In the genomic region with DNA sequence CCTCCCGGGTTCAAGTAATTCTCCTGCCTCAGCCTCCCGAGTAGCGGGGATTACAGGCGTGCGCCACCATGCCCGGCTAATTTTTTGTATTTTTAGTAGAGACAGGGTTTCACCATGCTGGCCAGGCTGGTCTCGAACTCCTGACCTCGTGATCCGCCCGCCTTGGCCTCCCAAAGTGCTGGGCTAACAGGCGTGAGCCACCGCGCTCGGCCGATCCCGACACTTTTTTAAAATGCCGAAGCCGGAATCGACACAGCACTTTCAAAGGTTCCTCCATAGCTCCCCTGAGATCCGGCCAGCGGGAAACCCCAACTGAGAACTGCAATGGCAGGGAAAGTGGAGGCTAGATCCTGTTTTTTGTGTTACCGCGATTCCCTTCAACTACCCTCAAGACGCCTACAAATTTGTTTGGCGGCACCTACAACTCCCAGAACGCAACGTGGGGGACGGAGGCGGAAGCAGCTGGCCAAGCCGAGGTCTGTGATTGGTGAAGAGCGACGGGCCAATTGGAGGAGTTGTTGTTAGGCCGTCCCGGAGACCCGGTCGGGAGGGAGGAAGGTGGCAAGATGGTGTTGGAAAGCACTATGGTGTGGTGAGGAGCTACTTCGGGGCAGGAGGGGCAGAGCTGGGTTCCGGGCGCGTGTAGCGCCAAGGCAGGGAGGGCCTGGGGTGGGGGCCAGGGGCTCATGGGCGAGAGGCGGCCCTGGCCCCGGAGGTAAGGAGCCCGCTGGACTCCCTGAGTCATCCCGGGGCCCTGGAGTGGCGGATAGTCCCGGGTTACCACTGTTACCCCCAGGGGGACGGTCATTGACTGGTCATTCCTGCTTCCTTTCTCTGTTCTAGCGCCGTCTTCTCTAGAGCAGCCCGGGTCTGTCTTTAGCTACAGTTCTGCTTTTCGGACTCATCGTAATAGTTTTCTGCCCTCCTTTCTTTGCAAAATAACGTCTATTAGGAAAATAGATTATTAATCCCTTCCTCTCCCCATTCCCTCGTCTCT, we compare ENCODE assay signal across 1 cellular context.
A peak's percentile ranks its signal among the peaks of the same experiment; 100 is the strongest.
TF ChIP-seq lines count a peak whose summit lies in the region.

A gene (plus strand): TSS at position 518 of the 997 bp plus-strand sequence. CDS start 49 bp downstream, at position 567.

TF ChIP-seq in HEK293, 187 proteins besides CTCF, POLR2A, EP300 and RAD21 (continued from another document and continues in another):
- TF ChIP-seq, protein P1, sequence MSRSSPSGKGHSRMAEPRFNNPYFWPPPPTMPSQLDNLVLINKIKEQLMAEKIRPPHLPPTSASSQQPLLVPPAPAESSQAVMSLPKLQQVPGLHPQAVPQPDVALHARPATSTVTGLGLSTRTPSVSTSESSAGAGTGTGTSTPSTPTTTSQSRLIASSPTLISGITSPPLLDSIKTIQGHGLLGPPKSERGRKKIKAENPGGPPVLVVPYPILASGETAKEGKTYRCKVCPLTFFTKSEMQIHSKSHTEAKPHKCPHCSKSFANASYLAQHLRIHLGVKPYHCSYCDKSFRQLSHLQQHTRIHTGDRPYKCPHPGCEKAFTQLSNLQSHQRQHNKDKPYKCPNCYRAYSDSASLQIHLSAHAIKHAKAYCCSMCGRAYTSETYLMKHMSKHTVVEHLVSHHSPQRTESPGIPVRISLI (tag by site-specific recombination; IDR thresholded peaks at IDR 0.05): no peak
- no peak for TF ChIP-seq ZNF184 (tag by site-specific recombination; IDR thresholded peaks at IDR 0.05)
- TF ChIP-seq ZNF514 (tag by site-specific recombination; IDR thresholded peaks at IDR 0.05): no peak
- TF ChIP-seq ZNF558 (tag by site-specific recombination; IDR thresholded peaks at IDR 0.05): peak; percentile 45; the same call in 1 of the 2 replicates
- TF ChIP-seq ZNF654 (tag by site-specific recombination; IDR thresholded peaks at IDR 0.05; ENCODE audit: low read depth): no peak
- TF ChIP-seq ZBTB48 (tag by site-specific recombination; IDR thresholded peaks at IDR 0.05): no peak
- no peak for TF ChIP-seq ZNF24 (tag by site-specific recombination; IDR thresholded peaks at IDR 0.05)
- TF ChIP-seq ZNF792 (tag by site-specific recombination; IDR thresholded peaks at IDR 0.05): no peak
- TF ChIP-seq, protein P2, sequence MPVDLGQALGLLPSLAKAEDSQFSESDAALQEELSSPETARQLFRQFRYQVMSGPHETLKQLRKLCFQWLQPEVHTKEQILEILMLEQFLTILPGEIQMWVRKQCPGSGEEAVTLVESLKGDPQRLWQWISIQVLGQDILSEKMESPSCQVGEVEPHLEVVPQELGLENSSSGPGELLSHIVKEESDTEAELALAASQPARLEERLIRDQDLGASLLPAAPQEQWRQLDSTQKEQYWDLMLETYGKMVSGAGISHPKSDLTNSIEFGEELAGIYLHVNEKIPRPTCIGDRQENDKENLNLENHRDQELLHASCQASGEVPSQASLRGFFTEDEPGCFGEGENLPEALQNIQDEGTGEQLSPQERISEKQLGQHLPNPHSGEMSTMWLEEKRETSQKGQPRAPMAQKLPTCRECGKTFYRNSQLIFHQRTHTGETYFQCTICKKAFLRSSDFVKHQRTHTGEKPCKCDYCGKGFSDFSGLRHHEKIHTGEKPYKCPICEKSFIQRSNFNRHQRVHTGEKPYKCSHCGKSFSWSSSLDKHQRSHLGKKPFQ (tag by site-specific recombination; IDR thresholded peaks at IDR 0.05): no peak
- no peak for TF ChIP-seq PRDM1 (tag by site-specific recombination; IDR thresholded peaks at IDR 0.05)
- TF ChIP-seq ZNF660 (tag by site-specific recombination; IDR thresholded peaks at IDR 0.05): peak; percentile 62; the same call in 1 of the 2 replicates
- TF ChIP-seq ZNF658 (tag by site-specific recombination; IDR thresholded peaks at IDR 0.05): no peak
- TF ChIP-seq KLF8 (tag by site-specific recombination; IDR thresholded peaks at IDR 0.05): peak; percentile 55; the same call in 1 of the 2 replicates
- no peak for TF ChIP-seq KLF10 (tag by site-specific recombination; IDR thresholded peaks at IDR 0.05)
- TF ChIP-seq ZNF426 (tag by site-specific recombination; IDR thresholded peaks at IDR 0.05): no peak
- TF ChIP-seq HOXD13 (CRISPR knock-in tag; IDR thresholded peaks at IDR 0.05; ENCODE audit: borderline replicate concordance): no peak
- no peak for TF ChIP-seq ZNF521 (tag by site-specific recombination; IDR thresholded peaks at IDR 0.05)
- TF ChIP-seq, protein P3, sequence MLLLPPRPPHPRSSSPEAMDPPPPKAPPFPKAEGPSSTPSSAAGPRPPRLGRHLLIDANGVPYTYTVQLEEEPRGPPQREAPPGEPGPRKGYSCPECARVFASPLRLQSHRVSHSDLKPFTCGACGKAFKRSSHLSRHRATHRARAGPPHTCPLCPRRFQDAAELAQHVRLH (tag by site-specific recombination; IDR thresholded peaks at IDR 0.05): peak; percentile 89
- no peak for TF ChIP-seq SETDB1 (IDR thresholded peaks at IDR 0.05; ENCODE audit: insufficient read length, low read length)
- no peak for TF ChIP-seq ZNF747 (tag by site-specific recombination; IDR thresholded peaks at IDR 0.05)
- TF ChIP-seq, protein P4, sequence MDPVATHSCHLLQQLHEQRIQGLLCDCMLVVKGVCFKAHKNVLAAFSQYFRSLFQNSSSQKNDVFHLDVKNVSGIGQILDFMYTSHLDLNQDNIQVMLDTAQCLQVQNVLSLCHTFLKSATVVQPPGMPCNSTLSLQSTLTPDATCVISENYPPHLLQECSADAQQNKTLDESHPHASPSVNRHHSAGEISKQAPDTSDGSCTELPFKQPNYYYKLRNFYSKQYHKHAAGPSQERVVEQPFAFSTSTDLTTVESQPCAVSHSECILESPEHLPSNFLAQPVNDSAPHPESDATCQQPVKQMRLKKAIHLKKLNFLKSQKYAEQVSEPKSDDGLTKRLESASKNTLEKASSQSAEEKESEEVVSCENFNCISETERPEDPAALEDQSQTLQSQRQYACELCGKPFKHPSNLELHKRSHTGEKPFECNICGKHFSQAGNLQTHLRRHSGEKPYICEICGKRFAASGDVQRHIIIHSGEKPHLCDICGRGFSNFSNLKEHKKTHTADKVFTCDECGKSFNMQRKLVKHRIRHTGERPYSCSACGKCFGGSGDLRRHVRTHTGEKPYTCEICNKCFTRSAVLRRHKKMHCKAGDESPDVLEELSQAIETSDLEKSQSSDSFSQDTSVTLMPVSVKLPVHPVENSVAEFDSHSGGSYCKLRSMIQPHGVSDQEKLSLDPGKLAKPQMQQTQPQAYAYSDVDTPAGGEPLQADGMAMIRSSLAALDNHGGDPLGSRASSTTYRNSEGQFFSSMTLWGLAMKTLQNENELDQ (tag by site-specific recombination; IDR thresholded peaks at IDR 0.05; ENCODE audit: low read depth): no peak
- peak; percentile 69 for TF ChIP-seq SP3 (tag by site-specific recombination; IDR thresholded peaks at IDR 0.05)
- TF ChIP-seq ZFP41 (tag by site-specific recombination; IDR thresholded peaks at IDR 0.05; ENCODE audit: borderline replicate concordance): no peak
- TF ChIP-seq ZNF404 (tag by site-specific recombination; IDR thresholded peaks at IDR 0.05): no peak
- TF ChIP-seq, protein P5, sequence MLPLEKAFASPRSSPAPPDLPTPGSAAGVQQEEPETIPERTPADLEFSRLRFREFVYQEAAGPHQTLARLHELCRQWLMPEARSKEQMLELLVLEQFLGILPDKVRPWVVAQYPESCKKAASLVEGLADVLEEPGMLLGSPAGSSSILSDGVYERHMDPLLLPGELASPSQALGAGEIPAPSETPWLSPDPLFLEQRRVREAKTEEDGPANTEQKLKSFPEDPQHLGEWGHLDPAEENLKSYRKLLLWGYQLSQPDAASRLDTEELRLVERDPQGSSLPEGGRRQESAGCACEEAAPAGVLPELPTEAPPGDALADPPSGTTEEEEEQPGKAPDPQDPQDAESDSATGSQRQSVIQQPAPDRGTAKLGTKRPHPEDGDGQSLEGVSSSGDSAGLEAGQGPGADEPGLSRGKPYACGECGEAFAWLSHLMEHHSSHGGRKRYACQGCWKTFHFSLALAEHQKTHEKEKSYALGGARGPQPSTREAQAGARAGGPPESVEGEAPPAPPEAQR (tag by site-specific recombination; IDR thresholded peaks at IDR 0.05): no peak
- TF ChIP-seq ZNF266 (tag by site-specific recombination; IDR thresholded peaks at IDR 0.05; ENCODE audit: low read depth): no peak
- TF ChIP-seq ZNF701 (tag by site-specific recombination; IDR thresholded peaks at IDR 0.05): no peak
- 0 out of 2 replicates have a peak, but pooled peaks have one; percentile 20 for TF ChIP-seq ZNF843 (tag by site-specific recombination; IDR thresholded peaks at IDR 0.05)
- TF ChIP-seq ZBTB7A (tag by site-specific recombination; IDR thresholded peaks at IDR 0.05; ENCODE audit: low read depth): no peak
- no peak for TF ChIP-seq ZNF223 (tag by site-specific recombination; IDR thresholded peaks at IDR 0.05)
- TF ChIP-seq ZNF623 (tag by site-specific recombination; IDR thresholded peaks at IDR 0.05): peak; percentile 14; the same call in 1 of the 2 replicates
- TF ChIP-seq, protein P6, sequence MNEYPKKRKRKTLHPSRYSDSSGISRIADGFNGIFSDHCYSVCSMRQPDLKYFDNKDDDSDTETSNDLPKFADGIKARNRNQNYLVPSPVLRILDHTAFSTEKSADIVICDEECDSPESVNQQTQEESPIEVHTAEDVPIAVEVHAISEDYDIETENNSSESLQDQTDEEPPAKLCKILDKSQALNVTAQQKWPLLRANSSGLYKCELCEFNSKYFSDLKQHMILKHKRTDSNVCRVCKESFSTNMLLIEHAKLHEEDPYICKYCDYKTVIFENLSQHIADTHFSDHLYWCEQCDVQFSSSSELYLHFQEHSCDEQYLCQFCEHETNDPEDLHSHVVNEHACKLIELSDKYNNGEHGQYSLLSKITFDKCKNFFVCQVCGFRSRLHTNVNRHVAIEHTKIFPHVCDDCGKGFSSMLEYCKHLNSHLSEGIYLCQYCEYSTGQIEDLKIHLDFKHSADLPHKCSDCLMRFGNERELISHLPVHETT (tag by site-specific recombination; IDR thresholded peaks at IDR 0.05): no peak
- TF ChIP-seq ZNF391 (tag by site-specific recombination; IDR thresholded peaks at IDR 0.05; ENCODE audit: borderline replicate concordance, low read depth): peak; percentile 75; the same call in 1 of the 2 replicates
- peak; percentile 75 for TF ChIP-seq ZFP37 (tag by site-specific recombination; IDR thresholded peaks at IDR 0.05)
- TF ChIP-seq ZBTB8A (tag by site-specific recombination; IDR thresholded peaks at IDR 0.05): no peak
- TF ChIP-seq KLF1 (tag by site-specific recombination; IDR thresholded peaks at IDR 0.05): no peak
- no peak for TF ChIP-seq ZNF791 (tag by site-specific recombination; IDR thresholded peaks at IDR 0.05)
- 0 out of 2 replicates have a peak, but pooled peaks have one; percentile 29 for TF ChIP-seq ZEB2 (tag by site-specific recombination; IDR thresholded peaks at IDR 0.05)
- TF ChIP-seq ZNF670 (tag by site-specific recombination; IDR thresholded peaks at IDR 0.05; ENCODE audit: low read depth): no peak
- TF ChIP-seq ZNF596 (tag by site-specific recombination; IDR thresholded peaks at IDR 0.05): no peak
- TF ChIP-seq ZNF10 (tag by site-specific recombination; IDR thresholded peaks at IDR 0.05): peak; percentile 21; the same call in 1 of the 2 replicates
- no peak for TF ChIP-seq ZNF324 (tag by site-specific recombination; IDR thresholded peaks at IDR 0.05)
- TF ChIP-seq ZNF366 (tag by site-specific recombination; conservative IDR thresholded peaks at IDR 0.05): peak; percentile 65
- TF ChIP-seq, protein P7, sequence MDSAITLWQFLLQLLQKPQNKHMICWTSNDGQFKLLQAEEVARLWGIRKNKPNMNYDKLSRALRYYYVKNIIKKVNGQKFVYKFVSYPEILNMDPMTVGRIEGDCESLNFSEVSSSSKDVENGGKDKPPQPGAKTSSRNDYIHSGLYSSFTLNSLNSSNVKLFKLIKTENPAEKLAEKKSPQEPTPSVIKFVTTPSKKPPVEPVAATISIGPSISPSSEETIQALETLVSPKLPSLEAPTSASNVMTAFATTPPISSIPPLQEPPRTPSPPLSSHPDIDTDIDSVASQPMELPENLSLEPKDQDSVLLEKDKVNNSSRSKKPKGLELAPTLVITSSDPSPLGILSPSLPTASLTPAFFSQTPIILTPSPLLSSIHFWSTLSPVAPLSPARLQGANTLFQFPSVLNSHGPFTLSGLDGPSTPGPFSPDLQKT (IDR thresholded peaks at IDR 0.05; ENCODE audit: borderline replicate concordance, low read depth, low read length): no peak
- TF ChIP-seq, protein P8, sequence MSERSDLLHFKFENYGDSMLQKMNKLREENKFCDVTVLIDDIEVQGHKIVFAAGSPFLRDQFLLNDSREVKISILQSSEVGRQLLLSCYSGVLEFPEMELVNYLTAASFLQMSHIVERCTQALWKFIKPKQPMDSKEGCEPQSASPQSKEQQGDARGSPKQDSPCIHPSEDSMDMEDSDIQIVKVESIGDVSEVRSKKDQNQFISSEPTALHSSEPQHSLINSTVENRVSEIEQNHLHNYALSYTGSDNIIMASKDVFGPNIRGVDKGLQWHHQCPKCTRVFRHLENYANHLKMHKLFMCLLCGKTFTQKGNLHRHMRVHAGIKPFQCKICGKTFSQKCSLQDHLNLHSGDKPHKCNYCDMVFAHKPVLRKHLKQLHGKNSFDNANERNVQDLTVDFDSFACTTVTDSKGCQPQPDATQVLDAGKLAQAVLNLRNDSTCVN (tag by site-specific recombination; optimal IDR thresholded peaks at IDR 0.05): peak; percentile 22
- TF ChIP-seq, protein P9, sequence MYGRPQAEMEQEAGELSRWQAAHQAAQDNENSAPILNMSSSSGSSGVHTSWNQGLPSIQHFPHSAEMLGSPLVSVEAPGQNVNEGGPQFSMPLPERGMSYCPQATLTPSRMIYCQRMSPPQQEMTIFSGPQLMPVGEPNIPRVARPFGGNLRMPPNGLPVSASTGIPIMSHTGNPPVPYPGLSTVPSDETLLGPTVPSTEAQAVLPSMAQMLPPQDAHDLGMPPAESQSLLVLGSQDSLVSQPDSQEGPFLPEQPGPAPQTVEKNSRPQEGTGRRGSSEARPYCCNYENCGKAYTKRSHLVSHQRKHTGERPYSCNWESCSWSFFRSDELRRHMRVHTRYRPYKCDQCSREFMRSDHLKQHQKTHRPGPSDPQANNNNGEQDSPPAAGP (tag by site-specific recombination; IDR thresholded peaks at IDR 0.05): peak; percentile 19; the same call in 1 of the 2 replicates
- no peak for TF ChIP-seq ZNF544 (tag by site-specific recombination; IDR thresholded peaks at IDR 0.05)
- peak; percentile 80 for TF ChIP-seq GLIS2 (tag by site-specific recombination; IDR thresholded peaks at IDR 0.05)
- no peak for TF ChIP-seq ZNF664 (tag by site-specific recombination; IDR thresholded peaks at IDR 0.05)
- TF ChIP-seq ZNF292 (tag by site-specific recombination; IDR thresholded peaks at IDR 0.05; ENCODE audit: borderline replicate concordance, low read depth): no peak
- no peak for TF ChIP-seq SALL2 (tag by site-specific recombination; IDR thresholded peaks at IDR 0.05; ENCODE audit: borderline replicate concordance)
- no peak for TF ChIP-seq ZNF19 (tag by site-specific recombination; IDR thresholded peaks at IDR 0.05; ENCODE audit: low read depth)
- TF ChIP-seq ZNF433 (tag by site-specific recombination; IDR thresholded peaks at IDR 0.05; ENCODE audit: low read depth): no peak
- TF ChIP-seq, protein P10, sequence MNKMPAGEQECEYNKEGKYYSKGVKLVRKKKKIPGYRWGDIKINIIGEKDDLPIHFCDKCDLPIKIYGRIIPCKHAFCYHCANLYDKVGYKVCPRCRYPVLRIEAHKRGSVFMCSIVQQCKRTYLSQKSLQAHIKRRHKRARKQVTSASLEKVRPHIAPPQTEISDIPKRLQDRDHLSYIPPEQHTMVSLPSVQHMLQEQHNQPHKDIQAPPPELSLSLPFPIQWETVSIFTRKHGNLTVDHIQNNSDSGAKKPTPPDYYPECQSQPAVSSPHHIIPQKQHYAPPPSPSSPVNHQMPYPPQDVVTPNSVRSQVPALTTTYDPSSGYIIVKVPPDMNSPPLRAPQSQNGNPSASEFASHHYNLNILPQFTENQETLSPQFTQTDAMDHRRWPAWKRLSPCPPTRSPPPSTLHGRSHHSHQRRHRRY (tag by site-specific recombination; IDR thresholded peaks at IDR 0.05): no peak
- TF ChIP-seq ZNF548 (tag by site-specific recombination; IDR thresholded peaks at IDR 0.05): no peak
- no peak for TF ChIP-seq ZSCAN16 (tag by site-specific recombination; IDR thresholded peaks at IDR 0.05)
